Comparison of ENCODE assay signal across 8 cellular contexts in genomic region chr2:85420743-85421705, GRCh38. TPM values are rescaled to one million over a fixed set of nuclear protein-coding genes. Genes with fewer than 3 reads are reported as not detected.
DNase-seq lines count a peak whose midpoint lies in the region; ATAC-seq, FAIRE-seq and TF ChIP-seq lines count a peak whose summit lies in the region.

No MANE protein-coding gene starts in this region.

- TF ChIP-seq EP300 in A549 (IDR thresholded peaks at IDR 0.05), result peak; percentile 92 to 94; a peak in 4 of 5 replicates

- CTCF ChIA-PET in A549 (lab: Yijun Ruan, JAX), result interaction anchor here (0.7 to 41.9 kb wide), 46 partner anchors 9 to 286 kb away, joined by 3 to 1185 read pairs (median 5); partner anchors contain the start of genes C2orf68, ELMOD3, GGCX and MAT2A

- no peaks in the 10 kb centered on the region for H3K36me3 ChIP-seq in kidney epithelial cell (ENCODE audit: control insufficient read depth, insufficient read depth, low read length)

- peak overlapping the region; percentile 16; the same call in 1 of the 3 replicates for H3K4me3 ChIP-seq in A549
- no peak overlapping the region for H3K4me3 ChIP-seq in kidney epithelial cell (ENCODE audit: low read depth, low read length)

- H3K27me3 ChIP-seq in kidney epithelial cell (ENCODE audit: control insufficient read depth, insufficient read depth, low read length), result no peaks in the 10 kb centered on the region

- ATAC-seq in A549 (peak; percentile 79 to 80), GM18520 (IDR thresholded peaks at IDR 0.05; ENCODE audit: unreplicated experiment) (peak; percentile 43), HG03103 (IDR thresholded peaks at IDR 0.05; ENCODE audit: low read depth, unreplicated experiment) (peak; percentile 55)

- peak overlapping the region; percentile 93 for H3K4me2 ChIP-seq in A549

- TF ChIP-seq POLR2A in A549 (IDR thresholded peaks at IDR 0.05; ENCODE audit: low read length), result no peak

- peak; percentile 100 for TF ChIP-seq RAD21 in A549 (conservative IDR thresholded peaks at IDR 0.05 in 1 of 2, IDR thresholded peaks at IDR 0.05 in 1 of 2)

- DNase-seq in A549 (ENCODE audit: low read depth in 1 of 2, low spot score in 1 of 2), result peak; percentile 97 to 98
- DNase-seq in NCI-H2171 (lab: John Stamatoyannopoulos, UW), result peak; percentile 57
- DNase-seq in activated CD4-positive, CD25-positive, alpha-beta regulatory T cell (lab: John Stamatoyannopoulos, UW), result peak; percentile 76 to 97 (median 86)
- peak in 58 of 61 donors; percentile 44 to 95 (median 84) for DNase-seq in caudate nucleus (lab: John Stamatoyannopoulos, UW)
- no peak for DNase-seq in kidney epithelial cell (ENCODE audit: low read depth)
- DNase-seq in stimulated activated CD4-positive, alpha-beta T cell treated with anti-CD3 and anti-CD28 coated beads, Interleukin-1b, Interleukin-23, amount 100 ng/mL, for 24 hours (ENCODE audit: low read depth in 4 of 4, low spot score in 1 of 4), result peak; percentile 84 to 96 (median 88)

- 1% methylated on average over 31 of the region's 31 CpGs for WGBS in A549 (ENCODE audit: missing lambda C conversion rate)

- FAIRE-seq in A549 (lab: Jason Lieb, UNC), result no peak

- POLR2A ChIA-PET in A549 (lab: Yijun Ruan, JAX), result interaction anchor here (0.6 to 11.7 kb wide), 15 partner anchors 11 to 191 kb away, joined by 3 to 261 read pairs (median 5); partner anchors contain the start of genes C2orf68, GGCX, MAT2A and RNF181

- peaks cover 44% of the 10 kb centered on the region for H3K4me1 ChIP-seq in A549

- H3K27ac ChIP-seq in A549, result peak overlapping the region; percentile 96 to 98
- H3K27ac ChIP-seq in caudate nucleus (ENCODE audit: low read depth, low read length), result peak overlapping the region; percentile 96

- TF ChIP-seq CTCF in A549 (IDR thresholded peaks at IDR 0.05), result peak; percentile 99
- TF ChIP-seq CTCF in kidney epithelial cell (IDR thresholded peaks at IDR 0.05; ENCODE audit: insufficient read depth, low read length, poor library complexity, severe bottlenecking), result peak; percentile 99

- H3K9me3 ChIP-seq in A549, result no peaks in the 10 kb centered on the region

TF ChIP-seq in A549, 52 proteins besides CTCF, POLR2A, EP300 and RAD21 (continues in another document):
- TF ChIP-seq, protein P1, sequence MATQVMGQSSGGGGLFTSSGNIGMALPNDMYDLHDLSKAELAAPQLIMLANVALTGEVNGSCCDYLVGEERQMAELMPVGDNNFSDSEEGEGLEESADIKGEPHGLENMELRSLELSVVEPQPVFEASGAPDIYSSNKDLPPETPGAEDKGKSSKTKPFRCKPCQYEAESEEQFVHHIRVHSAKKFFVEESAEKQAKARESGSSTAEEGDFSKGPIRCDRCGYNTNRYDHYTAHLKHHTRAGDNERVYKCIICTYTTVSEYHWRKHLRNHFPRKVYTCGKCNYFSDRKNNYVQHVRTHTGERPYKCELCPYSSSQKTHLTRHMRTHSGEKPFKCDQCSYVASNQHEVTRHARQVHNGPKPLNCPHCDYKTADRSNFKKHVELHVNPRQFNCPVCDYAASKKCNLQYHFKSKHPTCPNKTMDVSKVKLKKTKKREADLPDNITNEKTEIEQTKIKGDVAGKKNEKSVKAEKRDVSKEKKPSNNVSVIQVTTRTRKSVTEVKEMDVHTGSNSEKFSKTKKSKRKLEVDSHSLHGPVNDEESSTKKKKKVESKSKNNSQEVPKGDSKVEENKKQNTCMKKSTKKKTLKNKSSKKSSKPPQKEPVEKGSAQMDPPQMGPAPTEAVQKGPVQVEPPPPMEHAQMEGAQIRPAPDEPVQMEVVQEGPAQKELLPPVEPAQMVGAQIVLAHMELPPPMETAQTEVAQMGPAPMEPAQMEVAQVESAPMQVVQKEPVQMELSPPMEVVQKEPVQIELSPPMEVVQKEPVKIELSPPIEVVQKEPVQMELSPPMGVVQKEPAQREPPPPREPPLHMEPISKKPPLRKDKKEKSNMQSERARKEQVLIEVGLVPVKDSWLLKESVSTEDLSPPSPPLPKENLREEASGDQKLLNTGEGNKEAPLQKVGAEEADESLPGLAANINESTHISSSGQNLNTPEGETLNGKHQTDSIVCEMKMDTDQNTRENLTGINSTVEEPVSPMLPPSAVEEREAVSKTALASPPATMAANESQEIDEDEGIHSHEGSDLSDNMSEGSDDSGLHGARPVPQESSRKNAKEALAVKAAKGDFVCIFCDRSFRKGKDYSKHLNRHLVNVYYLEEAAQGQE (IDR thresholded peaks at IDR 0.05), result no peak
- TF ChIP-seq SREBF2 (IDR thresholded peaks at IDR 0.05), result no peak
- peak; percentile 97 for TF ChIP-seq BCL3 (IDR thresholded peaks at IDR 0.05)
- no peak for TF ChIP-seq FOSB (CRISPR knock-in tag; IDR thresholded peaks at IDR 0.05)
- peak; percentile 99 to 100 for TF ChIP-seq CEBPB (IDR thresholded peaks at IDR 0.05)
- TF ChIP-seq NFE2L2 (conservative IDR thresholded peaks at IDR 0.05; ENCODE audit: low read length), result 0 out of 2 replicates have a peak, but pooled peaks have one; percentile 12
- TF ChIP-seq, protein P2, sequence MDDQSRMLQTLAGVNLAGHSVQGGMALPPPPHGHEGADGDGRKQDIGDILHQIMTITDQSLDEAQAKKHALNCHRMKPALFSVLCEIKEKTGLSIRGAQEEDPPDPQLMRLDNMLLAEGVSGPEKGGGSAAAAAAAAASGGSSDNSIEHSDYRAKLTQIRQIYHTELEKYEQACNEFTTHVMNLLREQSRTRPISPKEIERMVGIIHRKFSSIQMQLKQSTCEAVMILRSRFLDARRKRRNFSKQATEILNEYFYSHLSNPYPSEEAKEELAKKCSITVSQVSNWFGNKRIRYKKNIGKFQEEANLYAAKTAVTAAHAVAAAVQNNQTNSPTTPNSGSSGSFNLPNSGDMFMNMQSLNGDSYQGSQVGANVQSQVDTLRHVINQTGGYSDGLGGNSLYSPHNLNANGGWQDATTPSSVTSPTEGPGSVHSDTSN (IDR thresholded peaks at IDR 0.05), result peak; percentile 86
- TF ChIP-seq, protein P3, sequence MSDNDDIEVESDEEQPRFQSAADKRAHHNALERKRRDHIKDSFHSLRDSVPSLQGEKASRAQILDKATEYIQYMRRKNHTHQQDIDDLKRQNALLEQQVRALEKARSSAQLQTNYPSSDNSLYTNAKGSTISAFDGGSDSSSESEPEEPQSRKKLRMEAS (IDR thresholded peaks at IDR 0.05), result peak; percentile 96
- no peak for TF ChIP-seq KDM5A (IDR thresholded peaks at IDR 0.05)
- TF ChIP-seq CHD4 (IDR thresholded peaks at IDR 0.05; ENCODE audit: borderline replicate concordance), result peak; percentile 67; the same call in 1 of the 2 replicates
- no peak for TF ChIP-seq HDAC2 (IDR thresholded peaks at IDR 0.05)
- TF ChIP-seq POLR2AphosphoS2 (conservative IDR thresholded peaks at IDR 0.05; ENCODE audit: low read length), result no peak
- peak; percentile 42; the same call in 1 of the 2 replicates for TF ChIP-seq BHLHE40 (IDR thresholded peaks at IDR 0.05; ENCODE audit: low read depth, low read length)
- TF ChIP-seq ELK1 (IDR thresholded peaks at IDR 0.05; ENCODE audit: low read depth, low read length), result no peak
- peak; percentile 89 for TF ChIP-seq FOSL2 (IDR thresholded peaks at IDR 0.05)
- TF ChIP-seq FOSL2 (CRISPR knock-in tag; IDR thresholded peaks at IDR 0.05), result peak; percentile 98
- no peak; the same call in 1 of the 2 replicates for TF ChIP-seq RARB (CRISPR knock-in tag; IDR thresholded peaks at IDR 0.05)
- no peak for TF ChIP-seq PHF8 (IDR thresholded peaks at IDR 0.05; ENCODE audit: borderline replicate concordance, low read depth)
- TF ChIP-seq HOXA7 (CRISPR knock-in tag; IDR thresholded peaks at IDR 0.05), result 0 out of 2 replicates have a peak, but pooled peaks have one; percentile 42
- TF ChIP-seq ESRRA (IDR thresholded peaks at IDR 0.05; ENCODE audit: borderline replicate concordance, low read length), result no peak
- peak; percentile 82 for TF ChIP-seq MYC (IDR thresholded peaks at IDR 0.05; ENCODE audit: borderline replicate concordance, low read length)
- TF ChIP-seq CBX2 (IDR thresholded peaks at IDR 0.05; ENCODE audit: borderline replicate concordance, low read depth), result no peak
- TF ChIP-seq RNF2 (IDR thresholded peaks at IDR 0.05; ENCODE audit: borderline replicate concordance, low read depth), result no peak
- TF ChIP-seq CBX8 (IDR thresholded peaks at IDR 0.05), result no peak
- TF ChIP-seq HOXB13 (CRISPR knock-in tag; IDR thresholded peaks at IDR 0.05; ENCODE audit: low read depth), result peak; percentile 77

RNA-seq across cellular contexts. Expression of gene SH2D6, which starts 2.5 kb away (rescaled TPM):
- polyA plus RNA-seq in A549 (2011; rRNA removed) (1.3 and 1.8 TPM in 2 replicates), A549 (2017; fragmentation: RNase III; extraction: RNeasy Plus Mini Kit Qiagen cat#74134 plus additional on column Dnase treatment) (1.4 to 1.5 TPM (median 1.4 TPM) in 3 replicates)
- 0.48 and 0.69 TPM in 2 replicates for polyA plus RNA-seq in A549 (2012; cell fraction: cytosol; rRNA removed)
- polyA plus RNA-seq in A549 (2012; cell fraction: nucleus; rRNA removed), result 2.1 and 3.2 TPM in 2 replicates
- polyA minus RNA-seq in A549 (2011; rRNA and poly(A)+ RNA removed), result 0.83 and 1.9 TPM in 2 replicates
- total RNA-seq in kidney epithelial cell, result 0.27 TPM in 1 of 2 replicates, not detected in the other

RNA-seq across cellular contexts. Expression of gene CAPG, which starts 10.9 kb away (rescaled TPM):
- polyA plus RNA-seq in A549 (2011; rRNA removed) (81.0 and 94.6 TPM in 2 replicates), A549 (2017; fragmentation: RNase III; extraction: RNeasy Plus Mini Kit Qiagen cat#74134 plus additional on column Dnase treatment) (53.0 to 61.3 TPM (median 57.5 TPM) in 3 replicates)
- polyA plus RNA-seq in A549 (2012; cell fraction: cytosol; rRNA removed), result 127 and 130 TPM in 2 replicates
- 94.4 and 121 TPM in 2 replicates for polyA plus RNA-seq in A549 (2012; cell fraction: nucleus; rRNA removed)
- polyA minus RNA-seq in A549 (2011; rRNA and poly(A)+ RNA removed), result 57.0 and 66.1 TPM in 2 replicates
- 260 and 284 TPM in 2 replicates for total RNA-seq in kidney epithelial cell
